In the genomic region with DNA sequence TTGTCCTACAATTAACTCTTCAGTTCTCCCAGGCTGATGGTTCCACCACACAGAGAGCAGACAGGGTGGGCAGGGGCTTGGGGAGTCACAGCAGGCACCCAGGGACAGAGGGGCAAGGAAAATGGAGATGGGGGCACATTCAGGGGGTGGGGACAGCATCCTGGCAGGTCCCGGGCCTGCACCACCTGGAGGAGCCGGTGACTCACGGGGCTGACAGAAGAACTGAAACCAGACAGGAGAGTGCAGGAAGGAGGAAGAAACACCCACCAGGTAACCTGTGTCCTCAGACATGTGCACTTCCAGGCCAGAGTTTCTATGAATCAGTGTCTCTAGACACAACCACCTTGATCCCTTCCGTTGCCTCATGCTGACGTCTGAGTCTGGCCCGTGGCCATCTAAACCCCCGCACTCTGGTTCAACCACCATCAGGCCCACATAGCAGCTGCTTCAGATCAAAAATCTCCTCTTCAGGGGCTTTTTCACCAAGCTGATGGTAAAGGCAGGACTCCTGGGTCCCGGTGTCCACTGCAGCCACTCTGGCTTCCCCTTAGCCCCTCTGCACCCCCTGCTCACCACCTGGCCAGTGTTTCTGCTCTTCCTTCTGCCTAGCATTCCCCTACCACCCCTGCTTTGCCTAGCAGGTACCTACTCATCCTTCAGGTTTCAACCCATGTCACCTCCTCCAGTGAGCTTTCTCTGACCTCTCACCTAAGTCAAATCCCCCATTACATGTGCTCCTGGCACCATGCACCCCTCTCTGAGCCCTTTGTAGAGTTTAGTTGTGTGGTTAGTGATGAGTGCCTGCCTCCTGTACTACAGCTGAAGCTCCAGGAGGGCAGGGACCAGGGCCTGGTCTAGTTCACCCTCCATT, we compare ENCODE assay signal across 8 cellular contexts. TPM values are rescaled to one million over a fixed set of nuclear protein-coding genes. Genes with fewer than 3 reads are reported as not detected.
DNase-seq lines count a peak whose midpoint lies in the region; ATAC-seq and TF ChIP-seq lines count a peak whose summit lies in the region.

No MANE protein-coding gene starts in this region.

- H2AFZ ChIP-seq in KMS-11 (ENCODE audit: low read depth) = peak overlapping the region; percentile 54; the same call in 1 of the 2 replicates

- no peaks in the 10 kb centered on the region for H3K9me3 ChIP-seq in CD8-positive, alpha-beta T cell (ENCODE audit: low read length)

- POLR2A ChIA-PET in CD8-positive, alpha-beta T cell (lab: Charles Lee) = interaction anchor here (1.2 to 3.3 kb wide), 5 partner anchors 17 to 56 kb away, joined by 3 to 11 read pairs (median 6); a partner anchor contains a TSS

- H3K4me3 ChIP-seq in CD8-positive, alpha-beta T cell (ENCODE audit: low read depth, low read length) = no peak overlapping the region
- H3K4me3 ChIP-seq in KMS-11 (IDR thresholded peaks at IDR 0.05; ENCODE audit: insufficient read depth, low read depth, low read length) = no peak overlapping the region

- H3K79me2 ChIP-seq in KMS-11 (ENCODE audit: insufficient read depth, low read depth) = no peaks in the 10 kb centered on the region

- CTCF ChIA-PET in CD8-positive, alpha-beta T cell (lab: Charles Lee) = interaction anchor here (0.6 to 17.3 kb wide), 7 partner anchors 11 to 385 kb away, joined by 3 to 717 read pairs (median 32); a partner anchor contains a TSS

- no peaks in the 10 kb centered on the region for H3K36me3 ChIP-seq in CD8-positive, alpha-beta T cell (ENCODE audit: insufficient read depth, low read length)
- no peaks in the 10 kb centered on the region for H3K36me3 ChIP-seq in KMS-11 (ENCODE audit: insufficient read depth)

- peak overlapping the region; percentile 33 for H3K4me3 Mint-ChIP-seq in CD8-positive, alpha-beta T cell
- peak overlapping the region; percentile 69 for H3K4me3 Mint-ChIP-seq in activated naive CD4-positive, alpha-beta T cell treated with anti-CD3 and anti-CD28 coated beads, Interleukin-2, amount 50 U/mL, for 24 hours

- peak in 4 of 7 experiments; percentile 45 to 69 (median 66) for DNase-seq in CD8-positive, alpha-beta T cell
- peak; percentile 62 to 76 (median 72) for DNase-seq in stimulated activated CD4-positive, alpha-beta T cell treated with anti-CD3 and anti-CD28 coated beads, Interleukin-12 subunit alpha, Interleukin-12 subunit beta, amount 100 ng/mL, for 48 hours (ENCODE audit: low read depth in 2 of 3, low spot score in 1 of 3)
- no peak for DNase-seq in ACHN
- no peak for DNase-seq in effector CD8-positive, alpha-beta T cell (lab: John Stamatoyannopoulos, UW)

- no peaks in the 10 kb centered on the region for H3K27me3 ChIP-seq in CD8-positive, alpha-beta T cell (ENCODE audit: insufficient read depth, low read length)
- no peaks in the 10 kb centered on the region for H3K27me3 ChIP-seq in KMS-11 (ENCODE audit: insufficient read depth, low read depth)

- H3K9ac ChIP-seq in KMS-11 = no peak overlapping the region

- no peak for TF ChIP-seq CTCF in CD8-positive, alpha-beta T cell (IDR thresholded peaks at IDR 0.05)
- TF ChIP-seq CTCF in KMS-11 (conservative IDR thresholded peaks at IDR 0.05; ENCODE audit: low read depth, low read length) = no peak

- H3K27me3 Mint-ChIP-seq in CD8-positive, alpha-beta T cell (ENCODE audit: low read depth) = no peaks in the 10 kb centered on the region
- no peaks in the 10 kb centered on the region for H3K27me3 Mint-ChIP-seq in activated naive CD4-positive, alpha-beta T cell treated with anti-CD3 and anti-CD28 coated beads, Interleukin-2, amount 50 U/mL, for 24 hours

- H3K4me1 Mint-ChIP-seq in CD8-positive, alpha-beta T cell (ENCODE audit: low read depth) = peaks cover 31% of the 10 kb centered on the region
- peaks cover 70% of the 10 kb centered on the region for H3K4me1 Mint-ChIP-seq in activated naive CD4-positive, alpha-beta T cell treated with anti-CD3 and anti-CD28 coated beads, Interleukin-2, amount 50 U/mL, for 24 hours

- in situ Hi-C loops in ACHN (cut with HindIII; ENCODE audit: low pct_ligation_motif_present, low pct_unique_long_range_greater_than_20kb, low sequenced_read_pairs) = no loop called here

- H3K4me1 ChIP-seq in CD8-positive, alpha-beta T cell (ENCODE audit: insufficient read depth, low read length) = peaks cover 36% of the 10 kb centered on the region
- peaks cover 30% of the 10 kb centered on the region for H3K4me1 ChIP-seq in KMS-11 (ENCODE audit: low read depth, poor library complexity, severe bottlenecking)

- H3K27ac Mint-ChIP-seq in CD8-positive, alpha-beta T cell = peak overlapping the region; percentile 94
- peak overlapping the region; percentile 90 for H3K27ac Mint-ChIP-seq in activated naive CD4-positive, alpha-beta T cell treated with anti-CD3 and anti-CD28 coated beads, Interleukin-2, amount 50 U/mL, for 24 hours

- peak; percentile 71 for ATAC-seq in CD8-positive, alpha-beta T cell
- ATAC-seq in GM21447 (IDR thresholded peaks at IDR 0.05; ENCODE audit: unreplicated experiment) (peak; percentile 45), GM18873 (IDR thresholded peaks at IDR 0.05; ENCODE audit: low FRiP score, unreplicated experiment) (no peak)

- no peak overlapping the region for H3K27ac ChIP-seq in CD8-positive, alpha-beta T cell (ENCODE audit: low read depth, low read length)
- peak overlapping the region; percentile 48 for H3K27ac ChIP-seq in KMS-11

- H4K20me1 ChIP-seq in KMS-11 (ENCODE audit: insufficient read depth) = no peaks in the 10 kb centered on the region

- intact Hi-C loops in CD8-positive, alpha-beta T cell (cut with DNase I, micrococcal nuclease) = loop anchor here (2.0 kb wide), 2 partner anchors 17 to 105 kb away; no protein-coding TSS in a partner anchor

- H3K4me2 ChIP-seq in KMS-11 = peak overlapping the region; percentile 60

- no peaks in the 10 kb centered on the region for H3K9me3 Mint-ChIP-seq in CD8-positive, alpha-beta T cell
- no peaks in the 10 kb centered on the region for H3K9me3 Mint-ChIP-seq in activated naive CD4-positive, alpha-beta T cell treated with anti-CD3 and anti-CD28 coated beads, Interleukin-2, amount 50 U/mL, for 24 hours

- no peaks in the 10 kb centered on the region for H3K36me3 Mint-ChIP-seq in CD8-positive, alpha-beta T cell
- no peaks in the 10 kb centered on the region for H3K36me3 Mint-ChIP-seq in activated naive CD4-positive, alpha-beta T cell treated with anti-CD3 and anti-CD28 coated beads, Interleukin-2, amount 50 U/mL, for 24 hours

RNA-seq across cellular contexts. Expression of a gene that starts 16.5 kb away (rescaled TPM):
- total RNA-seq in CD8-positive, alpha-beta T cell = not detected

RNA-seq across cellular contexts. Expression of a gene that starts 49.8 kb away (rescaled TPM):
- total RNA-seq in CD8-positive, alpha-beta T cell = 1 to 10 TPM; 8.8 to 9.4 TPM

Comparison
In these comparisons a context has a peak if more than half of its experiments do, and no peak if none do; other contexts are left out.
1. DNase-seq: peak in CD8-positive, alpha-beta T cell (4 of 7) and stimulated activated CD4-positive, alpha-beta T cell treated with anti-CD3 and anti-CD28 coated beads, Interleukin-12 subunit alpha, Interleukin-12 subunit beta, amount 100 ng/mL, for 48 hours (3 of 3); none in ACHN (single experiment) and effector CD8-positive, alpha-beta T cell (single experiment).